ENCODE assay signal across 11 cellular contexts in genomic region chr12:67358686-67359374, GRCh38.
A peak's percentile ranks its signal among the peaks of the same experiment; 100 is the strongest.
DNase-seq lines count a peak whose midpoint lies in the region; ATAC-seq and TF ChIP-seq lines count a peak whose summit lies in the region.
"Had no signal": no experiment of that assay in that cellular context is flagged by ENCODE, and none has a peak within 500 bp of the region (broad histone marks: within the 10 kb centered on the region; RNA-seq: fewer than 3 reads in every experiment).

No MANE protein-coding gene starts in this region.

- peaks cover 44% of the 10 kb centered on the region for H3K4me1 ChIP-seq in SJCRH30
- peaks cover 38% of the 10 kb centered on the region for H3K4me1 ChIP-seq in left ventricle myocardium inferior

- H3K27me3 ChIP-seq in SJCRH30 (no peaks in the 10 kb centered on the region), left ventricle myocardium inferior (ENCODE audit: low read depth) (no peaks in the 10 kb centered on the region)

- DNase-seq in AG10803 (ENCODE audit: low read depth) (peak; percentile 99), SJCRH30 (peak; percentile 88 to 97), left ventricle myocardium inferior (no peak), HT-29 (ENCODE audit: low spot score) (no peak), Ammon's horn (ENCODE audit: low spot score) (no peak), NCI-H524 treated with DMSO at 0.1 percent for 48 hours (lab: John Stamatoyannopoulos, UW) (no peak)
- DNase-seq: activated naive CD4-positive, alpha-beta T cell treated with Interleukin-2 at 50 U/mL for 16 hours; Caco-2; NCI-H1694 treated with DMSO at 0.1 percent for 48 hours had no signal

- H3K27ac ChIP-seq in SJCRH30 = peak overlapping the region; percentile 92
- H3K27ac ChIP-seq in left ventricle myocardium inferior (replicated peaks) = peak overlapping the region; percentile 49

- intact Hi-C loops in left ventricle myocardium inferior (cut with micrococcal nuclease) = loop anchor here (5.0 kb wide), 1 partner anchor 583 kb away; no protein-coding TSS in a partner anchor

- ATAC-seq in HG02759 (IDR thresholded peaks at IDR 0.05; ENCODE audit: unreplicated experiment) (peak; percentile 49), HG03159 (IDR thresholded peaks at IDR 0.05; ENCODE audit: unreplicated experiment) (no peak)

- no peaks in the 10 kb centered on the region for H3K36me3 ChIP-seq in SJCRH30
- H3K36me3 ChIP-seq in left ventricle myocardium inferior = no peaks in the 10 kb centered on the region

- peaks cover 8% of the 10 kb centered on the region; the same call in 1 of the 2 replicates for H3K9me3 ChIP-seq in SJCRH30 (replicated peaks)
- H3K9me3 ChIP-seq in left ventricle myocardium inferior (replicated peaks) = no peaks in the 10 kb centered on the region
- H3K9me3 ChIP-seq: Caco-2 had no signal

- TF ChIP-seq CTCF in AG10803 (conservative IDR thresholded peaks at IDR 0.05; ENCODE audit: low read length) (no peak), left ventricle myocardium inferior (IDR thresholded peaks at IDR 0.05; ENCODE audit: borderline replicate concordance) (no peak)

- H3K4me3 ChIP-seq in AG10803 (ENCODE audit: low read length) = no peak overlapping the region
- H3K4me3 ChIP-seq in SJCRH30 = no peak overlapping the region
- no peak overlapping the region for H3K4me3 ChIP-seq in left ventricle myocardium inferior

Comparison
In these comparisons a context has a peak if more than half of its experiments do, and no peak if none do; other contexts are left out.
1. DNase-seq: peak in AG10803 (single experiment) and SJCRH30 (2 of 2); none in left ventricle myocardium inferior (single experiment), HT-29 (single experiment), Ammon's horn (single experiment) and NCI-H524 treated with DMSO at 0.1 percent for 48 hours (single experiment).